ENCODE assay signal across 28 cellular contexts in the genomic region with DNA sequence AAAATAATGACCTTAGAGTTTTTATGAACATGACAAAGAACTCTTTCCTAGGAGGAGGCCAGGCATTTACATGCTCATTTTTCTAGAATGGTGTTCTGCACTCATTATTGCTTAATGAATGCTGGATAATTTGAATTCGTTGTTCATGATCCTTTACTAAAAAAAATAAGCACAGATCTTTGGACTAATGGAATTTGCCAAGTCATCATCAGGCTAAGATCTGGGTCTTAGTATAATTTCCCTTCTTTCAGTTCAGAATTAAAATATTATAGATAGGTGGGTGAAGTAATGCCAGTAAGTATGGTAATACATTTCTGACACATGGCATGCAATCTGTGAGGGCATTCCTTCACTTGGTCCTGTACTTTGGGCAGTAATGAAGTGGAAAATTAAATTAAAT.
"Had no signal": no experiment of that assay in that cellular context is flagged by ENCODE, and none has a peak within 500 bp of the region (broad histone marks: within the 10 kb centered on the region; RNA-seq: fewer than 3 reads in every experiment).

No MANE protein-coding gene starts in this region.

- H3K4me1 ChIP-seq: colonic mucosa, esophagus squamous epithelium, gastrocnemius medialis, heart right ventricle, left lung, lower lobe of right lung had no signal

- H3K27me3 Mint-ChIP-seq: effector memory CD8-positive, alpha-beta T cell had no signal

- H3K27ac ChIP-seq: colonic mucosa, epithelial cell of prostate, esophagus squamous epithelium, gastrocnemius medialis, heart right ventricle, left lung, lower lobe of right lung had no signal

- H3K4me1 Mint-ChIP-seq: naive B cell had no signal

- ATAC-seq: effector memory CD8-positive, alpha-beta T cell; esophagus mucosa; gastrocnemius medialis; heart right ventricle; left cardiac atrium; left lung; left ventricle myocardium superior; lower lobe of right lung; mucosa of descending colon had no signal

- H3K27me3 ChIP-seq: colonic mucosa, esophagus squamous epithelium, gastrocnemius medialis, left lung had no signal

- DNase-seq: colonic mucosa; cortex of kidney; effector CD8-positive, alpha-beta T cell; effector memory CD8-positive, alpha-beta T cell; endodermal cell; erythroblast; esophagus squamous epithelium; foreskin fibroblast; foreskin melanocyte; gastrocnemius medialis; glutamatergic neuron; head of caudate nucleus; heart right ventricle; hippocampal formation; left cardiac atrium; left lung; left ventricle myocardium superior; lower lobe of right lung; mesenchymal stem cell; mucosa of descending colon; naive B cell had no signal

- FAIRE-seq: endometrium, islet of Langerhans, keratinocyte had no signal

- H3K36me3 Mint-ChIP-seq: mesothelial cell of epicardium, naive B cell had no signal

- H3K4me3 Mint-ChIP-seq: dendritic cell treated with granulocyte-macrophage colony-stimulating factor and Interleukin-4, amounts not matched to agents 40 ng/mL and 50 ng/mL, for 4 days; effector memory CD8-positive, alpha-beta T cell; endodermal cell; mesothelial cell of epicardium; naive B cell had no signal

- H3K9me3 Mint-ChIP-seq: dendritic cell treated with granulocyte-macrophage colony-stimulating factor and Interleukin-4, amounts not matched to agents 40 ng/mL and 50 ng/mL, for 4 days; endodermal cell; mesothelial cell of epicardium had no signal

- H3K4me3 ChIP-seq: colonic mucosa, esophagus squamous epithelium, gastrocnemius medialis, heart right ventricle, left lung, lower lobe of right lung, mucosa of descending colon had no signal

- H3K36me3 ChIP-seq: colonic mucosa, esophagus squamous epithelium, gastrocnemius medialis, heart right ventricle, left lung, lower lobe of right lung had no signal

- H3K27ac Mint-ChIP-seq: dendritic cell treated with granulocyte-macrophage colony-stimulating factor and Interleukin-4, amounts not matched to agents 40 ng/mL and 50 ng/mL, for 4 days; effector memory CD8-positive, alpha-beta T cell; endodermal cell; mesothelial cell of epicardium; naive B cell had no signal

- H3K9me3 ChIP-seq: colonic mucosa, esophagus squamous epithelium, gastrocnemius medialis, heart right ventricle, left lung, lower lobe of right lung, mucosa of descending colon had no signal
